8 cellular contexts compared by ENCODE assay signal in the genomic region with DNA sequence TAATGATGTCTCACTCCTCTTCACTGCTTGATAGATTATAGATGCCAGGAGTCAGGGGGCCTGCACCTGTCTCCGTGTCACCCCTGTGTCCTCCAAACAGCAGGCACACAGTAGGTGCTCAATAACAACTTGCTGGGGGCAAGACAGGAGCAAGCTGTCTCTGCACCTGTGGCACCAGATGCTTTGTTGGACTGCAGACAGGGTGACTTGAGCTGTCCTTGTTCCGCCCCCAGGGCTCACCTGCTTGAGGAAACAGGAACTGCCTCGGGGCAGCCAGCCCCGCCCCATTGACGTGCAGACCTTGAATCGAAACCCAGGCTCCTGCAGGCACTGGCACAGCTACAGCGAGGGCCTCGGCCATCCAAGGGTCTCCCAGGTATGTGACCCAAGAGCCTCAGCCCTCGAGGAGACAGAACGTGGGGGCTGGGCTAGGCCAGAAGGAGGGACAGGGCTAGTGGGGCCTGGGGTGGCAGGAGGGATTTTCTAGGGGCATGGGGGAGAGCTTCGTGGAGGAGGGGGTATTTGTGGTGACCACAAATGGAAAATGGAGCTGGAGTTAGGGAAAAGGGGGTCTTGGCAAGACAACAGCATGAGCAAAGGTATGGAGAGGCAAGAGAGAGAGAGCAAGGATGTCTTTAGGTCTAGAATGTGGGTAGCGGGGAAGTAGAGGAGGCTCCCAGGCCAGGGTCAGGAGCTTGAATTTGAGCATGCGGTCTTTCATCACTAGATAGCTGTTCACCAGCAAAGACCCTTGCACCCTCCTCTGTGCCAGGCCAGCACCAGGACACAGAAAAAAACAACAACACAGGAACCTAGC. TPM values are rescaled to one million over a fixed set of nuclear protein-coding genes. Genes with fewer than 3 reads are reported as not detected.
A peak's percentile ranks its signal among the peaks of the same experiment; 100 is the strongest.
DNase-seq lines count a peak whose midpoint lies in the region; ATAC-seq and TF ChIP-seq lines count a peak whose summit lies in the region.

HSH2D (plus strand) TSS at position 287 of the 817 bp plus-strand sequence. CDS start 5,066 bp downstream, outside the sequence.

- H3K9me3 ChIP-seq in PC-3 (ENCODE audit: low read length) (no peaks in the 10 kb centered on the region), left lung (no peaks in the 10 kb centered on the region), tibial nerve (no peaks in the 10 kb centered on the region)

- H3K9me2 ChIP-seq in PC-3 (replicated peaks; ENCODE audit: low read length) = no peaks in the 10 kb centered on the region

- no peak for TF ChIP-seq EP300 in tibial nerve (IDR thresholded peaks at IDR 0.05)

- H3K4me1 ChIP-seq in PC-3 (ENCODE audit: insufficient read depth, low read length) (peaks cover 13% of the 10 kb centered on the region), left lung (peaks cover 0 to 80% of the 10 kb centered on the region in 2 donors), tibial nerve (no peaks in the 10 kb centered on the region)

- H3K36me3 Mint-ChIP-seq in activated T-helper 17 cell treated with anti-CD3 and anti-CD28 coated beads, Interleukin-2, amount 50 U/mL, for 72 hours (ENCODE audit: low read depth) = peaks cover 23% of the 10 kb centered on the region
- peaks cover 34% of the 10 kb centered on the region for H3K36me3 Mint-ChIP-seq in stimulated activated memory B cell treated with anti-CD40 and anti-IgM and Interleukin-4, amounts not matched to agents 10 μg/mL and 1 μg/mL and 100 μg/mL, for 72 hours

- H3K4me3 Mint-ChIP-seq in activated T-helper 17 cell treated with anti-CD3 and anti-CD28 coated beads, Interleukin-2, amount 50 U/mL, for 72 hours = peak within 1 kb of the TSS; percentile 99
- peak within 1 kb of the TSS; percentile 99 for H3K4me3 Mint-ChIP-seq in stimulated activated memory B cell treated with anti-CD40 and anti-IgM and Interleukin-4, amounts not matched to agents 10 μg/mL and 1 μg/mL and 100 μg/mL, for 72 hours

- peaks cover 24% of the 10 kb centered on the region for H3K4me1 Mint-ChIP-seq in activated T-helper 17 cell treated with anti-CD3 and anti-CD28 coated beads, Interleukin-2, amount 50 U/mL, for 72 hours
- H3K4me1 Mint-ChIP-seq in stimulated activated memory B cell treated with anti-CD40 and anti-IgM and Interleukin-4, amounts not matched to agents 10 μg/mL and 1 μg/mL and 100 μg/mL, for 72 hours = peaks cover 67% of the 10 kb centered on the region

- H3F3A ChIP-seq in PC-3 (ENCODE audit: low read length, unreplicated experiment) = no peaks in the 10 kb centered on the region

- H3K27ac Mint-ChIP-seq in activated T-helper 17 cell treated with anti-CD3 and anti-CD28 coated beads, Interleukin-2, amount 50 U/mL, for 72 hours = peak within 1 kb of the TSS; percentile 97
- peak within 1 kb of the TSS; percentile 100 for H3K27ac Mint-ChIP-seq in stimulated activated memory B cell treated with anti-CD40 and anti-IgM and Interleukin-4, amounts not matched to agents 10 μg/mL and 1 μg/mL and 100 μg/mL, for 72 hours

- H3K9ac ChIP-seq in PC-3 (ENCODE audit: low read length) = peak within 1 kb of the TSS; percentile 89

- H3K27ac ChIP-seq in PC-3 (ENCODE audit: low read length) (peak within 1 kb of the TSS; percentile 91), left lung (peak within 1 kb of the TSS in 1 of 2 donors; percentile 80), tibial nerve (peak within 1 kb of the TSS in 1 of 4 donors; percentile 83)

- WGBS in tibial nerve, 2 donors = 51 to 53% methylated on average over 12 to 13 of the region's 13 CpGs

- H4K20me1 ChIP-seq in PC-3 (ENCODE audit: low read length) = no peaks in the 10 kb centered on the region

- CTCF ChIA-PET in PC-3 (lab: Charles Lee) = no interaction called here

- H3K27me3 ChIP-seq in PC-3 (ENCODE audit: low read length) (no peaks in the 10 kb centered on the region), left lung (no peaks in the 10 kb centered on the region), tibial nerve (no peaks in the 10 kb centered on the region)

- no peaks in the 10 kb centered on the region for H3K27me3 Mint-ChIP-seq in activated T-helper 17 cell treated with anti-CD3 and anti-CD28 coated beads, Interleukin-2, amount 50 U/mL, for 72 hours
- no peaks in the 10 kb centered on the region for H3K27me3 Mint-ChIP-seq in stimulated activated memory B cell treated with anti-CD40 and anti-IgM and Interleukin-4, amounts not matched to agents 10 μg/mL and 1 μg/mL and 100 μg/mL, for 72 hours

- intact Hi-C loops in PC-3 (cut with micrococcal nuclease) (no loop called here), left lung (cut with DNase I) (no loop called here)

- peak; percentile 93 for DNase-seq in PC-3
- peak; percentile 90 to 94 for DNase-seq in left lung
- DNase-seq in tibial nerve (ENCODE audit: low spot score in 2 of 2) = no peak

- POLR2A ChIA-PET in PC-3 (lab: Charles Lee; ENCODE audit: unreplicated experiment) = interaction anchor here (0.5 to 1.0 kb wide), 3 partner anchors 38 to 306 kb away, joined by 3 to 4 read pairs (median 3); no protein-coding TSS in a partner anchor

- H3K36me3 ChIP-seq in PC-3 (ENCODE audit: low read depth, low read length) (no peaks in the 10 kb centered on the region), left lung (no peaks in the 10 kb centered on the region), tibial nerve (no peaks in the 10 kb centered on the region)

- peaks cover 7% of the 10 kb centered on the region for H3K79me2 ChIP-seq in PC-3 (ENCODE audit: low read length)

- TSS peak; percentile 78 for BruUV-seq in PC-3 (replicated peaks; lab: Mats Ljungman, UMichigan)

- ATAC-seq in HG03045 (IDR thresholded peaks at IDR 0.05; ENCODE audit: unreplicated experiment) = peak; percentile 51
- ATAC-seq in PC-3 = peak; percentile 88
- ATAC-seq in activated T-helper 17 cell treated with anti-CD3 and anti-CD28 coated beads, Interleukin-2, amount 50 U/mL, for 72 hours (replicated peaks) = peak; percentile 99
- ATAC-seq in left lung = peak; percentile 98
- ATAC-seq in stimulated activated memory B cell treated with anti-CD40 and anti-IgM and Interleukin-4, amounts not matched to agents 10 μg/mL and 1 μg/mL and 100 μg/mL, for 72 hours = peak; percentile 90
- no peak for ATAC-seq in HG02852 (IDR thresholded peaks at IDR 0.05; ENCODE audit: unreplicated experiment)

- TF ChIP-seq POLR2A in GM18526 (IDR thresholded peaks at IDR 0.05; ENCODE audit: extremely low read depth, insufficient read length) = peak; percentile 96
- TF ChIP-seq POLR2A in tibial nerve (IDR thresholded peaks at IDR 0.05) = no peak

- no peaks in the 10 kb centered on the region for H3K9me3 Mint-ChIP-seq in activated T-helper 17 cell treated with anti-CD3 and anti-CD28 coated beads, Interleukin-2, amount 50 U/mL, for 72 hours
- peaks cover 5% of the 10 kb centered on the region for H3K9me3 Mint-ChIP-seq in stimulated activated memory B cell treated with anti-CD40 and anti-IgM and Interleukin-4, amounts not matched to agents 10 μg/mL and 1 μg/mL and 100 μg/mL, for 72 hours

- H3K4me2 ChIP-seq in PC-3 (ENCODE audit: low read length) = peak within 1 kb of the TSS; percentile 82

- H3K4me3 ChIP-seq in PC-3 (ENCODE audit: low read length) = peak within 1 kb of the TSS; percentile 60
- H3K4me3 ChIP-seq in left lung = peak within 1 kb of the TSS; percentile 19 to 47
- H3K4me3 ChIP-seq in tibial nerve = peak within 1 kb of the TSS in 1 of 4 donors; percentile 39

- 0 out of 2 replicates have a peak within 1 kb of the TSS, but pooled peaks have one; percentile 14 for H2AFZ ChIP-seq in PC-3 (ENCODE audit: low read length)

- no peak for TF ChIP-seq CTCF in PC-3 (conservative IDR thresholded peaks at IDR 0.05; ENCODE audit: low read depth, low read length)
- no peak for TF ChIP-seq CTCF in left lung (IDR thresholded peaks at IDR 0.05)
- no peak for TF ChIP-seq CTCF in tibial nerve (IDR thresholded peaks at IDR 0.05)

RNA-seq across cellular contexts. Expression of gene HSH2D, which starts in this region (rescaled TPM):
- total RNA-seq in PC-3 (2014; rRNA removed) (10.9 and 14.5 TPM in 2 replicates), left lung (1 to 10 TPM; 7.1 to 8.5 TPM), tibial nerve (under 1 TPM in 1 of 4 donors, not detected in 3; 0.22 TPM)
- total RNA-seq in activated T-helper 17 cell treated with anti-CD3 and anti-CD28 coated beads, Interleukin-2, amount 50 U/mL, for 72 hours = 10 to 100 TPM; 32.7 to 39.3 TPM

Comparison
In these comparisons a context has a peak if more than half of its experiments do, and no peak if none do; other contexts are left out.
1. DNase-seq: peak in PC-3 (single experiment) and left lung (2 of 2); none in tibial nerve (0 of 2).